19 cellular contexts compared by ENCODE assay signal in genomic region chr10:8073696-8074416, GRCh38. TPM values are rescaled to one million over a fixed set of nuclear protein-coding genes. Genes with fewer than 3 reads are reported as not detected.
DNase-seq lines count a peak whose midpoint lies in the region; ATAC-seq and TF ChIP-seq lines count a peak whose summit lies in the region.
"Had no signal": no experiment of that assay in that cellular context is flagged by ENCODE, and none has a peak within 500 bp of the region (broad histone marks: within the 10 kb centered on the region; RNA-seq: fewer than 3 reads in every experiment).

No MANE protein-coding gene starts in this region.

- TF ChIP-seq POLR2A in prostate gland (IDR thresholded peaks at IDR 0.05) = no peak

- H3K4me1 Mint-ChIP-seq in activated CD4-positive, alpha-beta memory T cell treated with anti-CD3 and anti-CD28 coated beads, Interleukin-2, amount 10 ng/mL, durations not matched to agents 7 days and 5 days = peaks cover 60% of the 10 kb centered on the region
- H3K4me1 Mint-ChIP-seq: B cell had no signal

- CTCF ChIA-PET in activated CD4-positive, alpha-beta memory T cell treated with anti-CD3 and anti-CD28 coated beads, Interleukin-2, amount 10 ng/mL, durations not matched to agents 7 days and 5 days (lab: Charles Lee) = no interaction called here

- no peaks in the 10 kb centered on the region for H3K4me1 ChIP-seq in prostate gland (replicated peaks)
- H3K4me1 ChIP-seq: testis had no signal

- TF ChIP-seq CTCF in prostate gland (IDR thresholded peaks at IDR 0.05) = no peak

- DNase-seq in AG20443 (ENCODE audit: low spot score) (peak; percentile 64), Daoy (ENCODE audit: low read depth) (peak; percentile 36), islet precursor cell (peak; percentile 74), prostate gland (ENCODE audit: low spot score) (no peak)
- no peak for DNase-seq in activated CD4-positive, alpha-beta memory T cell treated with anti-CD3 and anti-CD28 coated beads, Interleukin-2, amount 10 ng/mL, durations not matched to agents 7 days and 5 days
- no peak for DNase-seq in stimulated activated CD4-positive, alpha-beta T cell treated with anti-CD3 and anti-CD28 coated beads, Interleukin-15, amount 100 ng/mL, for 24 hours
- DNase-seq: central memory CD4-positive, alpha-beta T cell; DMS53; foreskin keratinocyte; naive thymus-derived CD8-positive, alpha-beta T cell; NCI-H146; NCI-H345; retina; SHP77 treated with DMSO at 0.1 percent for 48 hours; testis had no signal

- H3K27me3 Mint-ChIP-seq in activated CD4-positive, alpha-beta memory T cell treated with anti-CD3 and anti-CD28 coated beads, Interleukin-2, amount 10 ng/mL, durations not matched to agents 7 days and 5 days = no peaks in the 10 kb centered on the region
- H3K27me3 Mint-ChIP-seq: naive thymus-derived CD8-positive, alpha-beta T cell had no signal

- no peak overlapping the region for H3K4me3 Mint-ChIP-seq in activated CD4-positive, alpha-beta memory T cell treated with anti-CD3 and anti-CD28 coated beads, Interleukin-2, amount 10 ng/mL, durations not matched to agents 7 days and 5 days
- H3K4me3 Mint-ChIP-seq: B cell had no signal

- POLR2A ChIA-PET in activated CD4-positive, alpha-beta memory T cell treated with anti-CD3 and anti-CD28 coated beads, Interleukin-2, amount 10 ng/mL, durations not matched to agents 7 days and 5 days (lab: Charles Lee) = interaction anchor here (0.6 to 3.1 kb wide), 12 partner anchors 10 to 343 kb away, joined by 3 to 23 read pairs (median 3); no protein-coding TSS in a partner anchor

- H3K36me3 Mint-ChIP-seq in activated CD4-positive, alpha-beta memory T cell treated with anti-CD3 and anti-CD28 coated beads, Interleukin-2, amount 10 ng/mL, durations not matched to agents 7 days and 5 days (ENCODE audit: low read depth) = peaks cover 77% of the 10 kb centered on the region

- 93% methylated on average over 15 of the region's 15 CpGs for whole genome bisulfite sequencing in prostate gland

- no peaks in the 10 kb centered on the region for H3K36me3 ChIP-seq in prostate gland

- no peak for ATAC-seq in HG03342 (IDR thresholded peaks at IDR 0.05; ENCODE audit: unreplicated experiment)
- ATAC-seq in HG03460 (IDR thresholded peaks at IDR 0.05; ENCODE audit: unreplicated experiment) = no peak
- ATAC-seq: foreskin keratinocyte; naive thymus-derived CD8-positive, alpha-beta T cell had no signal

- H3K27ac ChIP-seq in prostate gland = no peak overlapping the region
- H3K27ac ChIP-seq: foreskin keratinocyte, testis had no signal

- no peaks in the 10 kb centered on the region for H3K9me3 ChIP-seq in prostate gland
- H3K9me3 ChIP-seq: testis had no signal

- intact Hi-C loops in prostate gland (cut with DNase I) = no loop called here

- H3K9me3 Mint-ChIP-seq in activated CD4-positive, alpha-beta memory T cell treated with anti-CD3 and anti-CD28 coated beads, Interleukin-2, amount 10 ng/mL, durations not matched to agents 7 days and 5 days = no peaks in the 10 kb centered on the region
- H3K9me3 Mint-ChIP-seq: activated naive CD4-positive, alpha-beta T cell treated with anti-CD3 and anti-CD28 coated beads, Interleukin-2, amount 50 U/mL, for 72 hours; naive thymus-derived CD8-positive, alpha-beta T cell had no signal

- no peak overlapping the region for H3K4me3 ChIP-seq in prostate gland
- H3K4me3 ChIP-seq: testis had no signal

- peak overlapping the region; percentile 60 for H3K27ac Mint-ChIP-seq in activated CD4-positive, alpha-beta memory T cell treated with anti-CD3 and anti-CD28 coated beads, Interleukin-2, amount 10 ng/mL, durations not matched to agents 7 days and 5 days
- H3K27ac Mint-ChIP-seq: activated naive CD4-positive, alpha-beta T cell treated with anti-CD3 and anti-CD28 coated beads, Interleukin-2, amount 50 U/mL, for 72 hours; B cell had no signal

- no peaks in the 10 kb centered on the region for H3K27me3 ChIP-seq in prostate gland (replicated peaks; ENCODE audit: insufficient read depth)
- H3K27me3 ChIP-seq: foreskin keratinocyte, testis had no signal

RNA-seq across cellular contexts. Expression of gene GATA3, which starts 19.4 kb away (rescaled TPM):
- total RNA-seq in Daoy (2014; rRNA removed; shearing (Covaris generic)) = 0.51 and 1.4 TPM in 2 replicates
- 100 to 1,000 TPM; 112 TPM for total RNA-seq in activated CD4-positive, alpha-beta memory T cell treated with anti-CD3 and anti-CD28 coated beads, Interleukin-2, amount 10 ng/mL, durations not matched to agents 7 days and 5 days
- 10 to 100 TPM; 10.4 to 19.9 TPM for total RNA-seq in prostate gland

Comparison
In these comparisons a context has a peak if more than half of its experiments do, and no peak if none do; other contexts are left out.
1. DNase-seq: peak in AG20443 (single experiment), Daoy (single experiment) and islet precursor cell (single experiment); none in activated CD4-positive, alpha-beta memory T cell treated with anti-CD3 and anti-CD28 coated beads, Interleukin-2, amount 10 ng/mL, durations not matched to agents 7 days and 5 days (single experiment), prostate gland (single experiment) and stimulated activated CD4-positive, alpha-beta T cell treated with anti-CD3 and anti-CD28 coated beads, Interleukin-15, amount 100 ng/mL, for 24 hours (single experiment).
2. RNA of gene GATA3, which starts 19.4 kb away (total RNA-seq): 112 TPM in activated CD4-positive, alpha-beta memory T cell treated with anti-CD3 and anti-CD28 coated beads, Interleukin-2, amount 10 ng/mL, durations not matched to agents 7 days and 5 days; 10.4 to 19.9 TPM in prostate gland and 0.51 to 1.4 TPM in Daoy; every median in the first group is over 4 times any median in the second.